In the genomic region with DNA sequence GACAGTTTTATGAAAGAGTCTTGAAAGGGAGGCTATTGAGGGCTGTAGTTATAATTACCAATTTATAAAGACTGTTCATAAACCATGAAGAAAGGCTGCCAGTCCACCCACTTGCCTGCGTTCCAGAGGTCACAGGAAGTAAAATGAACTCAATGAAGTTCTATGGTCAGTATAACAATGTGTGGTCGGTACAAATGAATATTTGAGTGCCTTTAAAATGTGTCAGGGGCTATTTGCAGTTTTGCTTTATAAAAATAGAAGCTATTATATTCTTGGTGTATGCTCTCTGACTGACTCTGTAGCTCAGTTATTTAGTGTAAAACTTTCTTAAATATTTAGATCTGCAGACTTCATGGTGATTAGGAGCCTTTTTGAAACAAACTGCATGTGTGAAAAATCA, we compare ENCODE assay signal across 2 cellular contexts.
TF ChIP-seq lines count a peak whose summit lies in the region.

No MANE protein-coding gene starts in this region.

TF ChIP-seq in endothelial cell of umbilical vein, 7 proteins besides CTCF, POLR2A, EP300 and RAD21:
- TF ChIP-seq MYC (IDR thresholded peaks at IDR 0.05; ENCODE audit: low read depth, low read length) (no peak), FOS (IDR thresholded peaks at IDR 0.05; ENCODE audit: borderline replicate concordance, insufficient read depth, low read length) (no peak)
- TF ChIP-seq, protein P1, sequence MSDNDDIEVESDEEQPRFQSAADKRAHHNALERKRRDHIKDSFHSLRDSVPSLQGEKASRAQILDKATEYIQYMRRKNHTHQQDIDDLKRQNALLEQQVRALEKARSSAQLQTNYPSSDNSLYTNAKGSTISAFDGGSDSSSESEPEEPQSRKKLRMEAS (IDR thresholded peaks at IDR 0.05; ENCODE audit: insufficient read depth, insufficient read length): no peak

TF ChIP-seq in HEK293T, 16 proteins besides CTCF, POLR2A, EP300 and RAD21:
- TF ChIP-seq FOXK2 (IDR thresholded peaks at IDR 0.05) (no peak), SP1 (IDR thresholded peaks at IDR 0.05) (no peak), TARDBP (IDR thresholded peaks at IDR 0.05) (no peak), ZNF384 (IDR thresholded peaks at IDR 0.05) (no peak), FOXA1 (IDR thresholded peaks at IDR 0.05) (no peak), BHLHE40 (IDR thresholded peaks at IDR 0.05; ENCODE audit: borderline replicate concordance) (no peak), SUZ12 (IDR thresholded peaks at IDR 0.05) (no peak), FOXM1 (IDR thresholded peaks at IDR 0.05; ENCODE audit: borderline replicate concordance) (no peak), CTBP1 (IDR thresholded peaks at IDR 0.05; ENCODE audit: borderline replicate concordance) (no peak), HDGF (IDR thresholded peaks at IDR 0.05; ENCODE audit: borderline replicate concordance) (no peak), L3MBTL2 (conservative IDR thresholded peaks at IDR 0.05) (no peak), ELF4 (IDR thresholded peaks at IDR 0.05) (no peak), LEF1 (IDR thresholded peaks at IDR 0.05; ENCODE audit: borderline replicate concordance) (no peak), ARNT (IDR thresholded peaks at IDR 0.05) (no peak), NFRKB (IDR thresholded peaks at IDR 0.05) (no peak)
- TF ChIP-seq, protein P2, sequence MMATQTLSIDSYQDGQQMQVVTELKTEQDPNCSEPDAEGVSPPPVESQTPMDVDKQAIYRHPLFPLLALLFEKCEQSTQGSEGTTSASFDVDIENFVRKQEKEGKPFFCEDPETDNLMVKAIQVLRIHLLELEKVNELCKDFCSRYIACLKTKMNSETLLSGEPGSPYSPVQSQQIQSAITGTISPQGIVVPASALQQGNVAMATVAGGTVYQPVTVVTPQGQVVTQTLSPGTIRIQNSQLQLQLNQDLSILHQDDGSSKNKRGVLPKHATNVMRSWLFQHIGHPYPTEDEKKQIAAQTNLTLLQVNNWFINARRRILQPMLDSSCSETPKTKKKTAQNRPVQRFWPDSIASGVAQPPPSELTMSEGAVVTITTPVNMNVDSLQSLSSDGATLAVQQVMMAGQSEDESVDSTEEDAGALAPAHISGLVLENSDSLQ (IDR thresholded peaks at IDR 0.05): no peak
